In genomic region chr16:63663155-63663554, GRCh38 we compare ENCODE assay signal across 29 cellular contexts.
"Had no signal": no experiment of that assay in that cellular context is flagged by ENCODE, and none has a peak within 500 bp of the region (broad histone marks: within the 10 kb centered on the region; RNA-seq: fewer than 3 reads in every experiment).

No MANE protein-coding gene starts in this region.

- H3K4me3 ChIP-seq: colonic mucosa, coronary artery, dorsolateral prefrontal cortex, esophagus muscularis mucosa, esophagus squamous epithelium, gastrocnemius medialis, gastroesophageal sphincter, heart left ventricle, heart right ventricle had no signal

- ATAC-seq: effector memory CD8-positive, alpha-beta T cell; esophagus mucosa; foreskin keratinocyte; gastrocnemius medialis; gastroesophageal sphincter; heart left ventricle; heart right ventricle had no signal

- H3K4me3 Mint-ChIP-seq: dendritic cell treated with granulocyte-macrophage colony-stimulating factor and Interleukin-4, amounts not matched to agents 40 ng/mL and 50 ng/mL, for 4 days; effector memory CD8-positive, alpha-beta T cell; endodermal cell had no signal

- H3K27me3 ChIP-seq: colonic mucosa, esophagus muscularis mucosa, esophagus squamous epithelium, foreskin keratinocyte, gastrocnemius medialis, gastroesophageal sphincter, heart left ventricle, heart right ventricle had no signal

- H3K9me3 Mint-ChIP-seq: dendritic cell treated with granulocyte-macrophage colony-stimulating factor and Interleukin-4, amounts not matched to agents 40 ng/mL and 50 ng/mL, for 4 days; endodermal cell had no signal

- FAIRE-seq: colon, endometrium, endothelial cell of umbilical vein, frontal cortex had no signal

- H3K27ac Mint-ChIP-seq: dendritic cell treated with granulocyte-macrophage colony-stimulating factor and Interleukin-4, amounts not matched to agents 40 ng/mL and 50 ng/mL, for 4 days; effector memory CD8-positive, alpha-beta T cell; endodermal cell had no signal

- H3K4me1 Mint-ChIP-seq: endodermal cell had no signal

- H3K27me3 Mint-ChIP-seq: dendritic cell treated with granulocyte-macrophage colony-stimulating factor and Interleukin-4, amounts not matched to agents 40 ng/mL and 50 ng/mL, for 4 days; effector memory CD8-positive, alpha-beta T cell had no signal

- H3K36me3 ChIP-seq: colonic mucosa, esophagus muscularis mucosa, esophagus squamous epithelium, gastrocnemius medialis, gastroesophageal sphincter, heart left ventricle, heart right ventricle had no signal

- H3K27ac ChIP-seq: colonic mucosa, coronary artery, dorsolateral prefrontal cortex, epithelial cell of prostate, esophagus muscularis mucosa, esophagus squamous epithelium, foreskin keratinocyte, gastrocnemius medialis, gastroesophageal sphincter, heart left ventricle, heart right ventricle had no signal

- H3K9me3 ChIP-seq: colonic mucosa, esophagus muscularis mucosa, esophagus squamous epithelium, gastrocnemius medialis, gastroesophageal sphincter, heart left ventricle, heart right ventricle had no signal

- DNase-seq: colonic mucosa; cortex of kidney; dermis blood vessel endothelial cell; dorsolateral prefrontal cortex; effector CD4-positive, alpha-beta T cell; effector CD8-positive, alpha-beta T cell; effector memory CD4-positive, alpha-beta T cell; effector memory CD8-positive, alpha-beta T cell; endodermal cell; erythroblast; esophagus squamous epithelium; foreskin fibroblast; foreskin keratinocyte; foreskin melanocyte; gastrocnemius medialis; glutamatergic neuron; head of caudate nucleus; heart left ventricle; heart right ventricle had no signal

- H3K4me1 ChIP-seq: colonic mucosa, esophagus muscularis mucosa, esophagus squamous epithelium, foreskin keratinocyte, gastrocnemius medialis, gastroesophageal sphincter, heart left ventricle, heart right ventricle had no signal
